1 cellular context compared by ENCODE assay signal in genomic region chr13:94192576-94192975, GRCh38.
TF ChIP-seq lines count a peak whose summit lies in the region.

No MANE protein-coding gene starts in this region.

TF ChIP-seq in GM23338, 12 proteins besides CTCF, POLR2A, EP300 and RAD21 (continued from another document):
- TF ChIP-seq ZNF462 (CRISPR knock-in tag; IDR thresholded peaks at IDR 0.05) (no peak), EZH2phosphoT487 (IDR thresholded peaks at IDR 0.05; ENCODE audit: unreplicated experiment) (no peak), STAT1 (IDR thresholded peaks at IDR 0.05; ENCODE audit: unreplicated experiment) (no peak), JUNB (IDR thresholded peaks at IDR 0.05; ENCODE audit: unreplicated experiment) (no peak), REST (IDR thresholded peaks at IDR 0.05; ENCODE audit: unreplicated experiment) (no peak), ETS1 (IDR thresholded peaks at IDR 0.05) (no peak), ZNF114 (CRISPR knock-in tag; IDR thresholded peaks at IDR 0.05) (no peak), NANOG (IDR thresholded peaks at IDR 0.05; ENCODE audit: borderline replicate concordance) (no peak), ZNF331 (CRISPR knock-in tag; IDR thresholded peaks at IDR 0.05; ENCODE audit: low read depth) (no peak), CREB1 (CRISPR knock-in tag; IDR thresholded peaks at IDR 0.05; ENCODE audit: low read depth) (no peak), EZH2 (IDR thresholded peaks at IDR 0.05; ENCODE audit: low read depth, unreplicated experiment) (no peak)
